ENCODE assay signal across 9 cellular contexts in the genomic region with DNA sequence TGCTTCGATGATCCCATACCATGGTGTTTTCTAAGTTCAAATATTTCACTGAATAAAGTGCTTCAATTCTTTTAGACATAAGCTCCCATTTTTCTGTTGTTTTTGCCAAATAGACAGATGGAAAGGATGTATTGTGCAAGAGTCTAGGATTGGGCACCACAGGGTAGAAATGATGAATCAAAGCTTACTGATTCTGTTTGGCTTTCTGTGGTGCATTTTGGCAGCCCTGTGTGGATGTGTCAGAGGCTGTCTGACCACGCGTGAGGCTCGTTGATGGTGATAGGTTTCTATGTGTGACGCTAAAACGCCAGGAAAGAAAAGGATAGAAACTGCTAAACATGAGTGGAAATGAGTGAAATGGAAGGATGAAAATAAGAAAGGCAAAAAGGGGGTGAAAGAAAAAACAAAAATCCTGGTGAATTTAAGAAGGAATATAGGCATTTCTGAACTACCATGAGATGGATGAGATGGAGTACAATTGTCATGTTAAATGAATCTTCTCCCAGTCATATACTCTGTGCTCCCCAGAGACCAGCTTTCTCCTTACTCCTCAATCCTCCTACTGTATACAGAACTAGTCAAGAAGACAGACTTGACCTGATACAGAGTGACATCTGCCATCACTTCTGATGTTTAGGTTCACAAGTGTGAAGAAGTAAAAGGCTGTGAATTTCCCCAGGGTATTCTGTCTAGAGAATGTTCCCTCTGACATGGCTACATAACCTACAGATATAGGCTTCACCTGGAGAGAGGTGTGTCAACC. TPM values are rescaled to one million over a fixed set of nuclear protein-coding genes. Genes with fewer than 3 reads are reported as not detected.
DNase-seq lines count a peak whose midpoint lies in the region; ATAC-seq, FAIRE-seq and TF ChIP-seq lines count a peak whose summit lies in the region.
"Had no signal": no experiment of that assay in that cellular context is flagged by ENCODE, and none has a peak within 500 bp of the region (broad histone marks: within the 10 kb centered on the region; RNA-seq: fewer than 3 reads in every experiment).

No MANE protein-coding gene starts in this region.

- no peaks in the 10 kb centered on the region for H3K27me3 Mint-ChIP-seq in activated T-helper 2 cell treated with anti-CD3 and anti-CD28 coated beads, Interferon-gamma antibody, Interleukin-2, Interleukin-4, amounts not matched to agents 10 μg/mL and 5 μg/mL and 100 μg/mL, durations not matched to agents 14 hours and 24 hours and 36 hours (ENCODE audit: low read depth)

- no peak for TF ChIP-seq CTCF in HepG2 (CRISPR knock-in tag; IDR thresholded peaks at IDR 0.05)

- no peak overlapping the region for H2AFZ ChIP-seq in HepG2 (ENCODE audit: low read length)

- peaks cover 43% of the 10 kb centered on the region for H3K4me1 Mint-ChIP-seq in activated T-helper 2 cell treated with anti-CD3 and anti-CD28 coated beads, Interferon-gamma antibody, Interleukin-2, Interleukin-4, amounts not matched to agents 10 μg/mL and 5 μg/mL and 100 μg/mL, durations not matched to agents 14 hours and 24 hours and 36 hours (ENCODE audit: low read depth)

- no peak overlapping the region for H3K4me3 Mint-ChIP-seq in activated T-helper 2 cell treated with anti-CD3 and anti-CD28 coated beads, Interferon-gamma antibody, Interleukin-2, Interleukin-4, amounts not matched to agents 10 μg/mL and 5 μg/mL and 100 μg/mL, durations not matched to agents 14 hours and 24 hours and 36 hours (ENCODE audit: low read depth)

- H3K9me3 Mint-ChIP-seq in activated T-helper 2 cell treated with anti-CD3 and anti-CD28 coated beads, Interferon-gamma antibody, Interleukin-2, Interleukin-4, amounts not matched to agents 10 μg/mL and 5 μg/mL and 100 μg/mL, durations not matched to agents 14 hours and 24 hours and 36 hours, result no peaks in the 10 kb centered on the region

- no peak overlapping the region for H3K4me2 ChIP-seq in HepG2 (ENCODE audit: low read depth, low read length)

- no peaks in the 10 kb centered on the region for H4K20me1 ChIP-seq in HepG2 (ENCODE audit: insufficient read depth, low read length)

- no peak for TF ChIP-seq POLR2A in HepG2 (IDR thresholded peaks at IDR 0.05; ENCODE audit: insufficient read depth in 1 of 2, low read depth in 2 of 2, low read length in 2 of 2)

- no peaks in the 10 kb centered on the region for H3K27me3 ChIP-seq in HepG2 (ENCODE audit: control insufficient read depth in 1 of 2, insufficient read depth in 2 of 2, low read length in 2 of 2)

- H3K36me3 Mint-ChIP-seq in activated T-helper 2 cell treated with anti-CD3 and anti-CD28 coated beads, Interferon-gamma antibody, Interleukin-2, Interleukin-4, amounts not matched to agents 10 μg/mL and 5 μg/mL and 100 μg/mL, durations not matched to agents 14 hours and 24 hours and 36 hours (ENCODE audit: low read depth), result peaks cover 13% of the 10 kb centered on the region

- POLR2A ChIA-PET in HepG2 (lab: Yijun Ruan, JAX), result no interaction called here

- peak; percentile 49 to 54 for DNase-seq in stimulated activated CD4-positive, alpha-beta T cell treated with anti-CD3 and anti-CD28 coated beads, Interleukin-15, amount 100 ng/mL, for 48 hours (ENCODE audit: low read depth in 2 of 2)
- no peak for DNase-seq in stimulated activated CD4-positive, alpha-beta T cell treated with anti-CD3 and anti-CD28 coated beads, Interleukin-4, amount 100 ng/mL, for 1 hour
- no peak for DNase-seq in activated T-helper 2 cell treated with anti-CD3 and anti-CD28 coated beads, Interferon-gamma antibody, Interleukin-2, Interleukin-4, amounts not matched to agents 10 μg/mL and 5 μg/mL and 100 μg/mL, durations not matched to agents 14 hours and 24 hours and 36 hours (ENCODE audit: low spot score)
- DNase-seq in HepG2 (ENCODE audit: low spot score) (no peak), mesenteric fat pad (ENCODE audit: low spot score) (no peak), GOT3 (lab: John Stamatoyannopoulos, UW) (no peak), NCI-H1417 treated with DMSO at 0.1 percent for 48 hours (lab: John Stamatoyannopoulos, UW) (no peak)

- intact Hi-C loops in activated T-helper 2 cell treated with anti-CD3 and anti-CD28 coated beads, Interferon-gamma antibody, Interleukin-2, Interleukin-4, amounts not matched to agents 10 μg/mL and 5 μg/mL and 100 μg/mL, durations not matched to agents 14 hours and 24 hours and 36 hours (cut with micrococcal nuclease), result loop anchor here (1.0 to 5.0 kb wide), 3 partner anchors 8 to 185 kb away; partner anchors contain the start of gene ANKH
- intact Hi-C loops in HepG2 (cut with micrococcal nuclease; ENCODE audit: unreplicated experiment), result no loop called here

- H3K27ac Mint-ChIP-seq in activated T-helper 2 cell treated with anti-CD3 and anti-CD28 coated beads, Interferon-gamma antibody, Interleukin-2, Interleukin-4, amounts not matched to agents 10 μg/mL and 5 μg/mL and 100 μg/mL, durations not matched to agents 14 hours and 24 hours and 36 hours, result peak overlapping the region; percentile 43

- BruUV-seq in HepG2 (replicated peaks; lab: Mats Ljungman, UMichigan), result no TSS peak

- no peaks in the 10 kb centered on the region for H3K9me3 ChIP-seq in HepG2 (ENCODE audit: low read length)

- peaks cover 12% of the 10 kb centered on the region for H3K4me1 ChIP-seq in HepG2 (ENCODE audit: insufficient read depth, low read length)

- no peaks in the 10 kb centered on the region for H3K36me3 ChIP-seq in HepG2 (replicated peaks in 1 of 2; ENCODE audit: control insufficient read depth in 1 of 2, insufficient read depth in 2 of 2, low read length in 2 of 2)

- no peak for TF ChIP-seq EP300 in HepG2 (IDR thresholded peaks at IDR 0.05; ENCODE audit: low read depth in 2 of 2, low read length in 2 of 2)
- no peak for TF ChIP-seq EP300 in HepG2 (CRISPR knock-in tag; IDR thresholded peaks at IDR 0.05; ENCODE audit: borderline replicate concordance)

- no peak overlapping the region for H3K27ac ChIP-seq in HepG2 (ENCODE audit: extremely low read length, insufficient read depth, low read length)

- no peak overlapping the region for H3K9ac ChIP-seq in HepG2 (ENCODE audit: insufficient read depth, low read depth, low read length)

- no peak for TF ChIP-seq RAD21 in HepG2 (CRISPR knock-in tag; IDR thresholded peaks at IDR 0.05)

- in situ Hi-C loops in HepG2 (cut with HindIII; ENCODE audit: extremely low pct_ligation_motif_present, low pct_unique_long_range_greater_than_20kb), result no loop called here

- H3K4me3 ChIP-seq in HepG2 (replicated peaks in 1 of 3; ENCODE audit: insufficient read depth in 1 of 3, low read depth in 2 of 3, low read length in 3 of 3), result no peak overlapping the region

- no peaks in the 10 kb centered on the region for H3K79me2 ChIP-seq in HepG2 (ENCODE audit: insufficient read depth, low read length)

- CTCF ChIA-PET in HepG2 (lab: Yijun Ruan, JAX; ENCODE audit: low intra/inter-chr PET ratio, low total read pairs), result no interaction called here

- FAIRE-seq in HepG2 (lab: Jason Lieb, UNC), result no peak

- ATAC-seq in HepG2, result no peak
- no peak for ATAC-seq in HG03108 (IDR thresholded peaks at IDR 0.05; ENCODE audit: unreplicated experiment)
- ATAC-seq: Panc1 had no signal

- 97% methylated on average over 6 of the region's 6 CpGs for WGBS in HepG2 (ENCODE audit: low lambda C conversion rate)

RNA-seq across cellular contexts. Expression of gene ANKH, which starts 54.4 kb away (rescaled TPM):
- 45.0 and 45.4 TPM in 2 replicates for total RNA-seq in activated T-helper 2 cell treated with anti-CD3 and anti-CD28 coated beads, Interferon-gamma antibody, Interleukin-2, Interleukin-4, amounts not matched to agents 10 μg/mL and 5 μg/mL and 100 μg/mL, durations not matched to agents 14 hours and 24 hours and 36 hours
- total RNA-seq in HepG2 (2016; rRNA removed; fragmentation: Illumina TruSeq; extraction: Trizol), result 20.5 and 25.0 TPM in 2 replicates
- 30.6 and 33.5 TPM in 2 replicates for total RNA-seq in HepG2 (2016; cell fraction: cytosol; rRNA removed; fragmentation: Illumina TruSeq; extraction: Trizol; ENCODE audit: low read depth)
- total RNA-seq in HepG2 (2016; cell fraction: insoluble cytoplasmic fraction; rRNA removed; fragmentation: Illumina TruSeq; extraction: Trizol), result 16.2 and 25.0 TPM in 2 replicates
- 65.6 and 68.7 TPM in 2 replicates for total RNA-seq in HepG2 (2016; cell fraction: membrane; rRNA removed; fragmentation: Illumina TruSeq; extraction: Trizol)
- total RNA-seq in HepG2 (2016; cell fraction: nucleus; rRNA removed; fragmentation: Illumina TruSeq; extraction: Trizol), result 32.7 and 39.4 TPM in 2 replicates
- polyA plus RNA-seq in HepG2 (2011; rRNA removed), result 36.0 and 37.5 TPM in 2 replicates
- polyA plus RNA-seq in HepG2 (2011; cell fraction: cytosol; rRNA removed), result 42.6 and 44.0 TPM in 2 replicates
- 25.8 and 30.6 TPM in 2 replicates for polyA plus RNA-seq in HepG2 (2011; cell fraction: nucleus; rRNA removed)
- polyA plus RNA-seq in HepG2 (2012), result 30.1 and 34.0 TPM in 2 replicates
- 56.4 and 58.7 TPM in 2 replicates for polyA plus RNA-seq in HepG2 (2016; cell fraction: cytosol; fragmentation: Illumina TruSeq; extraction: Trizol; ENCODE audit: low read depth)
- 31.3 and 37.0 TPM in 2 replicates for polyA plus RNA-seq in HepG2 (2016; cell fraction: insoluble cytoplasmic fraction; fragmentation: Illumina TruSeq; extraction: Trizol; ENCODE audit: low read depth)
- polyA plus RNA-seq in HepG2 (2016; cell fraction: membrane; fragmentation: Illumina TruSeq; extraction: Trizol; ENCODE audit: low read depth), result 82.3 and 96.6 TPM in 2 replicates
- polyA plus RNA-seq in HepG2 (2016; cell fraction: nucleus; fragmentation: Illumina TruSeq; extraction: Trizol; ENCODE audit: insufficient read depth, low read depth), result 37.3 and 45.0 TPM in 2 replicates
- polyA minus RNA-seq in HepG2 (2011; rRNA and poly(A)+ RNA removed; ENCODE audit: low replicate concordance), result 91.4 and 122 TPM in 2 replicates
- polyA minus RNA-seq in HepG2 (2011; cell fraction: cytosol; rRNA and poly(A)+ RNA removed), result 20.7 and 21.6 TPM in 2 replicates
- 54.6 and 56.5 TPM in 2 replicates for polyA minus RNA-seq in HepG2 (2011; cell fraction: nucleus; rRNA and poly(A)+ RNA removed)
- 78.1 TPM for total RNA-seq in mesenteric fat pad

Comparison
In these comparisons a context has a peak if more than half of its experiments do, and no peak if none do; other contexts are left out.
1. DNase-seq: peak in stimulated activated CD4-positive, alpha-beta T cell treated with anti-CD3 and anti-CD28 coated beads, Interleukin-15, amount 100 ng/mL, for 48 hours (2 of 2); none in stimulated activated CD4-positive, alpha-beta T cell treated with anti-CD3 and anti-CD28 coated beads, Interleukin-4, amount 100 ng/mL, for 1 hour (single experiment), activated T-helper 2 cell treated with anti-CD3 and anti-CD28 coated beads, Interferon-gamma antibody, Interleukin-2, Interleukin-4, amounts not matched to agents 10 μg/mL and 5 μg/mL and 100 μg/mL, durations not matched to agents 14 hours and 24 hours and 36 hours (single experiment), HepG2 (single experiment), mesenteric fat pad (single experiment), GOT3 (single experiment) and NCI-H1417 treated with DMSO at 0.1 percent for 48 hours (single experiment).